In genomic region chr2:18396328-18396727, GRCh38 we compare ENCODE assay signal across 20 cellular contexts.
"Had no signal": no experiment of that assay in that cellular context is flagged by ENCODE, and none has a peak within 500 bp of the region (broad histone marks: within the 10 kb centered on the region; RNA-seq: fewer than 3 reads in every experiment).

No MANE protein-coding gene starts in this region.

- ATAC-seq: activated CD8-positive, alpha-beta T cell treated with anti-CD3 and anti-CD28 coated beads, Interleukin-2, amount 10 ng/mL, durations not matched to agents 7 days and 5 days; WTC11 had no signal

- H3K4me3 ChIP-seq: ascending aorta, Peyer's patch, SJCRH30 had no signal

- DNase-seq: activated CD4-positive, alpha-beta T cell treated with anti-CD3 and anti-CD28 coated beads for 48 hours; activated CD4-positive, alpha-beta T cell treated with anti-CD3 and anti-CD28 coated beads, Interleukin-2, amount 50 U/mL, for 4 hours; activated CD4-positive, CD25-positive, alpha-beta regulatory T cell treated with anti-CD3 and anti-CD28 coated beads, Interleukin-2, amount 50 U/mL, for 72 hours; activated CD8-positive, alpha-beta T cell treated with anti-CD3 and anti-CD28 coated beads, Interleukin-2, amount 10 ng/mL, durations not matched to agents 7 days and 5 days; activated effector memory CD4-positive, alpha-beta T cell treated with Interleukin-2 at 50 U/mL for 16 hours; activated naive CD4-positive, alpha-beta T cell; activated T-cell treated with anti-CD3 and anti-CD28 coated beads, Interleukin-2, amount 50 U/mL, for 24 hours; amniotic stem cell; Kasumi-1; KBM-7; NCI-H1105 treated with DMSO at 0.1 percent for 48 hours; NCI-H1436 treated with DMSO at 0.1 percent for 48 hours; NCI-H187; NCI-H2081; NCI-H524; Peyer's patch; Right ventricle myocardium superior; SJCRH30 had no signal
